In genomic region chr11:47797633-47798032, GRCh38 we compare ENCODE assay signal across 10 cellular contexts. TPM values are rescaled to one million over a fixed set of nuclear protein-coding genes. Genes with fewer than 3 reads are reported as not detected.
DNase-seq lines count a peak whose midpoint lies in the region; ATAC-seq lines count a peak whose summit lies in the region.
"Had no signal": no experiment of that assay in that cellular context is flagged by ENCODE, and none has a peak within 500 bp of the region (broad histone marks: within the 10 kb centered on the region; RNA-seq: fewer than 3 reads in every experiment).

No MANE protein-coding gene starts in this region.

- peak; percentile 98 to 99 for ATAC-seq in activated CD4-positive, CD25-positive, alpha-beta regulatory T cell treated with anti-CD3 and anti-CD28 coated beads, Interleukin-2, amount 50 U/mL, for 24 hours

- DNase-seq in HT1080 (ENCODE audit: low read depth) (peak; percentile 87), epithelial cell of prostate (ENCODE audit: low read depth, low spot score) (peak; percentile 48), SK-N-DZ (ENCODE audit: low spot score) (no peak), NCI-H2029 (lab: John Stamatoyannopoulos, UW) (no peak)
- peak; percentile 5 for DNase-seq in stimulated activated CD8-positive, alpha-beta memory T cell treated with anti-CD3 and anti-CD28 coated beads, Interleukin-12 subunit alpha, Interleukin-12 subunit beta, amount 100 ng/mL, for 24 hours (ENCODE audit: extremely low read depth)
- no peak for DNase-seq in effector CD4-positive, alpha-beta T cell
- DNase-seq: cerebellar nuclear complex, NCI-H82, stomach had no signal

- no peak overlapping the region for H3K27ac ChIP-seq in epithelial cell of prostate
- H3K27ac ChIP-seq: stomach had no signal

RNA-seq across cellular contexts. Expression of gene FNBP4, which starts 30.5 kb away (rescaled TPM):
- 26.9 and 35.7 TPM in 2 replicates for total RNA-seq in HT1080 (2014; rRNA removed; shearing (Covaris generic))
- 36.4 and 39.1 TPM in 2 replicates for polyA plus RNA-seq in HT1080 (2015; cell fraction: cytosol; rRNA removed)
- polyA plus RNA-seq in HT1080 (2015; cell fraction: nucleus; rRNA removed): 188 and 212 TPM in 2 replicates
- 45.0 and 65.6 TPM in 2 replicates for polyA plus RNA-seq in SK-N-DZ (2014; cell fraction: cytosol; rRNA removed)
- 202 and 308 TPM in 2 replicates for polyA plus RNA-seq in SK-N-DZ (2014; cell fraction: nucleus; rRNA removed)

RNA-seq across cellular contexts. Expression of gene NUP160, which starts 50.5 kb away (rescaled TPM):
- total RNA-seq in HT1080 (2014; rRNA removed; shearing (Covaris generic)): 21.0 and 25.9 TPM in 2 replicates
- polyA plus RNA-seq in HT1080 (2015; cell fraction: cytosol; rRNA removed): 20.0 and 24.3 TPM in 2 replicates
- 66.0 and 73.0 TPM in 2 replicates for polyA plus RNA-seq in HT1080 (2015; cell fraction: nucleus; rRNA removed)
- polyA plus RNA-seq in SK-N-DZ (2014; cell fraction: cytosol; rRNA removed): 41.7 and 42.0 TPM in 2 replicates
- polyA plus RNA-seq in SK-N-DZ (2014; cell fraction: nucleus; rRNA removed): 59.1 and 70.3 TPM in 2 replicates

Comparison
In these comparisons a context has a peak if more than half of its experiments do, and no peak if none do; other contexts are left out.
1. DNase-seq: peak in HT1080 (single experiment), epithelial cell of prostate (single experiment) and stimulated activated CD8-positive, alpha-beta memory T cell treated with anti-CD3 and anti-CD28 coated beads, Interleukin-12 subunit alpha, Interleukin-12 subunit beta, amount 100 ng/mL, for 24 hours (single experiment); none in SK-N-DZ (single experiment), NCI-H2029 (single experiment) and effector CD4-positive, alpha-beta T cell (single experiment).